Comparison of ENCODE assay signal across 8 cellular contexts in the genomic region with DNA sequence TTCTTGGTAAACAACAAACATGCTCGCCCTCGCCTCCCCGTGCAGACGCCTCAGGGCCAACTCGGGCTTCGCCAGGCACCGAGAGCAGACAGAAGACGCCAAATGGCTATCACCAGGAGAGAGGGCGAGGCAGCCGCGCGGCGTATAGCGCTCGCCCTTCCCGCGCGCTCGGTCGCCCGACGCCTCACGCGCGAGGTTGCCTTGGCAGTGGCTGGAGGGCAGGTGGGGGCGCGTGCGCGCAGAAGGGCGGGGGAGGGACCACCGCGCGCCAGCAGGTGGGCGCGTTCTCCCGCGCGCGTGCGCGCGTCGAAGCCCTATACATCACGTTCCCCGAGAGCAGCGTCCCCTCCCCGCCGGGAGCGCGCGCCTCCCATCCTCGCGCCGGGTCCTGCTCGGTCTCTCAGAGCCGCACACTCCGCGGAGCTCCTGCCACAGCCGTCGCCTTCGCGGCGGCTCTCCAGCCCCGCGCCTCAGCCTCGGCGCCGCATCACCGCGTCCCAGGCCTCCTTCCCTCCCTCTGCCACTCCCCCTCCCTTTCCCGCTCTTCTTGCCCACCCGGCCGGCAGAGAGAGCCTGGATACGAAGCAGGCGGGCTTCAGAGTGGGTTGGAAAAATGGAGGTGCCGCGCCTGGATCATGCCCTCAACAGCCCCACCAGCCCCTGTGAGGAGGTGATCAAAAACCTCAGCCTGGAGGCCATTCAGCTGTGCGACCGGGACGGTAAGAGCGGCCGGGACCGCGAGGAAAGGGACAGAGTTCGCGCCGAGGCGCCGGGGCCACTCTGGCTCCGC. TPM values are rescaled to one million over a fixed set of nuclear protein-coding genes. Genes with fewer than 3 reads are reported as not detected.
DNase-seq lines count a peak whose midpoint lies in the region; ATAC-seq and TF ChIP-seq lines count a peak whose summit lies in the region.

Gene PHYHIPL, plus strand, starts transcription at position 403 of the 790 bp plus-strand sequence. Its CDS starts 211 bp downstream, at position 614.

- intact Hi-C loops in ovary (cut with DNase I) = no loop called here

- no peak within 1 kb of the TSS for H3K27ac Mint-ChIP-seq in H9

- H3K9me3 Mint-ChIP-seq in H9 = peaks cover 0 to 6% of the 10 kb centered on the region in 2 experiments; a peak in 2 of 5 replicates

- DNase-seq in H9 (peak; percentile 58), NCI-H82 (lab: John Stamatoyannopoulos, UW) (peak; percentile 93), ovary (peak in 4 of 5 donors; percentile 8 to 36 (median 24)), erythroblast (lab: John Stamatoyannopoulos, UW) (no peak)
- DNase-seq in stimulated activated naive CD4-positive, alpha-beta T cell (lab: John Stamatoyannopoulos, UW) = no peak

- H2BK15ac ChIP-seq in H9 (ENCODE audit: low read depth, low read length) = no peak within 1 kb of the TSS

- H2BK5ac ChIP-seq in H9 (ENCODE audit: insufficient read length, low read length) = no peak within 1 kb of the TSS

- peak within 1 kb of the TSS; percentile 61 to 83 for H3K4me3 Mint-ChIP-seq in H9

- no peaks in the 10 kb centered on the region for H3K79me1 ChIP-seq in H9 (ENCODE audit: insufficient read depth, low read depth, low read length, poor library complexity, severe bottlenecking)

- H3K18ac ChIP-seq in H9 (ENCODE audit: insufficient read length, low read depth, low read length) = no peak within 1 kb of the TSS

- H3K4me1 ChIP-seq in H9 (ENCODE audit: insufficient read depth, low read length) = no peaks in the 10 kb centered on the region
- H3K4me1 ChIP-seq in gastroesophageal sphincter = peaks cover 0 to 21% (median 7%) of the 10 kb centered on the region in 3 donors
- peaks cover 6% of the 10 kb centered on the region for H3K4me1 ChIP-seq in ovary (ENCODE audit: insufficient read depth)

- H3K4me1 Mint-ChIP-seq in H9 = peaks cover 9 to 10% of the 10 kb centered on the region in 2 experiments; a peak in 3 of 4 replicates

- TF ChIP-seq POLR2A in gastroesophageal sphincter (IDR thresholded peaks at IDR 0.05) = no peak
- no peak for TF ChIP-seq POLR2A in ovary (IDR thresholded peaks at IDR 0.05)
- TF ChIP-seq POLR2A in erythroblast (IDR thresholded peaks at IDR 0.05; ENCODE audit: low read length) = no peak

- H3K9me3 ChIP-seq in H9 (ENCODE audit: control insufficient read depth, low read depth, low read length) = no peaks in the 10 kb centered on the region
- no peaks in the 10 kb centered on the region for H3K9me3 ChIP-seq in gastroesophageal sphincter
- H3K9me3 ChIP-seq in ovary = no peaks in the 10 kb centered on the region

- H3K36me3 Mint-ChIP-seq in H9 (ENCODE audit: insufficient read depth in 1 of 3, low read depth in 3 of 3) = no peaks in the 10 kb centered on the region

- TF ChIP-seq CTCF in H9 (conservative IDR thresholded peaks at IDR 0.05) (no peak), gastroesophageal sphincter (IDR thresholded peaks at IDR 0.05) (no peak), ovary (IDR thresholded peaks at IDR 0.05) (no peak)

- peaks cover 13% of the 10 kb centered on the region; the same call in 1 of the 2 replicates for H3K27me3 ChIP-seq in H9 (ENCODE audit: insufficient read depth, low read length)
- peaks cover 56% of the 10 kb centered on the region for H3K27me3 ChIP-seq in gastroesophageal sphincter
- no peaks in the 10 kb centered on the region for H3K27me3 ChIP-seq in ovary

- H3K23me2 ChIP-seq in H9 (ENCODE audit: insufficient read length, low read depth, low read length, poor library complexity, severe bottlenecking) = peaks cover 16% of the 10 kb centered on the region

- H3K36me3 ChIP-seq in gastroesophageal sphincter (no peaks in the 10 kb centered on the region), ovary (no peaks in the 10 kb centered on the region)

- TF ChIP-seq EP300 in gastroesophageal sphincter (IDR thresholded peaks at IDR 0.05) (no peak), ovary (IDR thresholded peaks at IDR 0.05) (no peak)

- peak within 1 kb of the TSS; percentile 2 to 53 for H3K4me3 ChIP-seq in gastroesophageal sphincter
- peak within 1 kb of the TSS; percentile 20 for H3K4me3 ChIP-seq in ovary

- no peak within 1 kb of the TSS for H2BK12ac ChIP-seq in H9 (ENCODE audit: insufficient read length, low read depth, low read length)

- peak within 1 kb of the TSS; percentile 81 for H3K4me2 ChIP-seq in H9 (ENCODE audit: insufficient read depth, insufficient read length, low read length)

- no peak within 1 kb of the TSS for H4K5ac ChIP-seq in H9 (ENCODE audit: insufficient read length, low read depth, low read length)

- WGBS in H9 (ENCODE audit: extremely low coverage, insufficient read length, low lambda C conversion rate) = no CpG with 5 or more reads among the region's 90 CpGs
- no CpG with 5 or more reads among the region's 90 CpGs for WGBS in gastroesophageal sphincter (ENCODE audit: low coverage in 1 of 2), 2 donors
- 1% methylated on average over 79 to 89 of the region's 90 CpGs for WGBS in ovary, 3 donors

- H4K20me1 ChIP-seq in H9 (ENCODE audit: control insufficient read depth, insufficient read depth, insufficient read length) = no peaks in the 10 kb centered on the region

- H3K27ac ChIP-seq in H9 (ENCODE audit: insufficient read length, low read depth, low read length) (no peak within 1 kb of the TSS), gastroesophageal sphincter (no peak within 1 kb of the TSS), ovary (no peak within 1 kb of the TSS)

- H3K14ac ChIP-seq in H9 (ENCODE audit: insufficient read depth, low read length) = peak within 1 kb of the TSS; percentile 32

- no peak within 1 kb of the TSS for H2AFZ ChIP-seq in H9 (ENCODE audit: low read length)

- no peak within 1 kb of the TSS for H3K56ac ChIP-seq in H9 (ENCODE audit: insufficient read length, low read depth, low read length)

- no peak within 1 kb of the TSS for H3K23ac ChIP-seq in H9 (ENCODE audit: insufficient read length, low read depth, low read length)

- no peak within 1 kb of the TSS for H2AK5ac ChIP-seq in H9 (ENCODE audit: insufficient read length, low read length)

- H2BK120ac ChIP-seq in H9 (ENCODE audit: low read depth, low read length, poor library complexity, severe bottlenecking) = no peak within 1 kb of the TSS

- H2BK20ac ChIP-seq in H9 (ENCODE audit: low read depth, low read length, poor library complexity, severe bottlenecking) = no peak within 1 kb of the TSS

- peaks cover 78% of the 10 kb centered on the region for H3K27me3 Mint-ChIP-seq in H9 (ENCODE audit: low read depth)

- no peak within 1 kb of the TSS for H4K91ac ChIP-seq in H9 (ENCODE audit: insufficient read length, low read depth, low read length)

- no peak within 1 kb of the TSS for H3K4ac ChIP-seq in H9 (ENCODE audit: low read depth, low read length)

- no peak within 1 kb of the TSS for H3K9ac ChIP-seq in H9 (ENCODE audit: extremely low read depth, insufficient read length, low read length)

- ATAC-seq in gastroesophageal sphincter (no peak), GM21367 (IDR thresholded peaks at IDR 0.05; ENCODE audit: unreplicated experiment) (no peak), HG03175 (IDR thresholded peaks at IDR 0.05; ENCODE audit: unreplicated experiment) (no peak)

- H4K8ac ChIP-seq in H9 (replicated peaks; ENCODE audit: insufficient read length, low read depth, low read length) = no peak within 1 kb of the TSS

- no peaks in the 10 kb centered on the region for H3K79me2 ChIP-seq in H9 (ENCODE audit: insufficient read depth, low read length)

- H3T11ph ChIP-seq in H9 (ENCODE audit: low read length) = no peak within 1 kb of the TSS

RNA-seq across cellular contexts. Expression of gene PHYHIPL, which starts in this region (rescaled TPM):
- total RNA-seq in H9 (2021) = 0.18 and 0.44 TPM in 2 replicates
- total RNA-seq in gastroesophageal sphincter = 1 to 10 TPM in 2 of 4 donors, under 1 TPM in 2; 0.39 to 1.7 (median 1.0) TPM
- 1 to 10 TPM in 1 of 7 donors, under 1 TPM in 4, not detected in 2; 0.11 to 3.7 (median 0.56) TPM for total RNA-seq in ovary
- under 1 TPM; 0.36 to 0.55 TPM for polyA plus RNA-seq in ovary

Comparison
In these comparisons a context has a peak if more than half of its experiments do, and no peak if none do; other contexts are left out.
1. Peak in DNase-seq and H3K4me2 ChIP-seq in H9; RNA of the gene not detected or under 1 TPM.
2. DNase-seq: peak in NCI-H82 (single experiment) and ovary (4 of 5); none in erythroblast (0 of 2) and stimulated activated naive CD4-positive, alpha-beta T cell (0 of 6).